Comparison of ENCODE assay signal across 8 cellular contexts in the genomic region with DNA sequence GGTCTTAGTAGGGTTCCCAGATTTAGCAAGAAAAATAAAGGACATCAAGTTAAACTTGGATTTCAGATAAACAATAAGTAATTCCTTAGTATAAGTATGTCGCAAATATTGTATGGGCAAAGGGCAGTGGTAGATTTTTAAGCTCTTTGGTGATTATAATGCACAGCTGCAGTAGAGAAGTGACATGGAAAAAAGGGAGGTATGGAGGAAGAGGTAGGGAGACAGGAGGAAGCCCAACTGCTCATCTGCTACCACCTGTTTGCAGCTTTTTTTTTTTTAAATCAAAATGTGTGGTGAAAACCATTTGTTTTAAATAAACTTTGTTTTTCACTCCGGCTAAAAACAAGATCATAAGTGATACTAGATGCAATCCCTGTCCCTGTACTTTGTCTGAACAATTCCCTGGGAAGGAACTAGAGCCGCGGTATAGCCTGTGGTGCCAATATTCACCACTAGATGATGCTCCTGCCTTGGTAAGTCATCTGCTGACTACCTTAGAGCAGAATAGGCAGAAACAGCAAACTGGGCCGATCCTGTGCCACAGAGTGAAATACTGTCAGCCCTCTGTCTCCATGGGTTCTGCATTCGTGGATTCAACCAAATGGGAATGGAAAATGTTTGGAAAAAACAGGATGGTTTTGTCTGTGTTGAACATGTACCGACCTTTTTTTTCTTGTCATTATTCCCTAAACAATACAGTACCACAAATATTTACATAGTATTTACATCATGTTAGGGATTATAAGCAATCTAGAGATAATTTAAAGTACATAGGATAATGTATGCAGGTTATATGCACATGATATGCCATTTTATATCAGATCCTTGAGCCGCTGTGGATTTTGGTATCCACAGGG.
DNase-seq lines count a peak whose midpoint lies in the region; ATAC-seq and TF ChIP-seq lines count a peak whose summit lies in the region.

No MANE protein-coding gene starts in this region.

- H3K79me2 ChIP-seq in OCI-LY3 (ENCODE audit: low read length): no peaks in the 10 kb centered on the region

- H3K27me3 Mint-ChIP-seq in natural killer cell treated with Interleukin-12 subunit alpha and Interleukin-12 subunit beta and Interleukin-15 and Interleukin-18, amount 100 ng/mL, for 72 hours: peaks cover 22 to 24% of the 10 kb centered on the region in 2 donors

- H3K9me3 Mint-ChIP-seq in natural killer cell treated with Interleukin-12 subunit alpha and Interleukin-12 subunit beta and Interleukin-15 and Interleukin-18, amount 100 ng/mL, for 72 hours: no peaks in the 10 kb centered on the region

- no peaks in the 10 kb centered on the region for H4K20me1 ChIP-seq in OCI-LY3 (ENCODE audit: insufficient read depth, low read length)

- peak; percentile 68 for DNase-seq in DMS153 treated with DMSO at 0.1 percent for 48 hours (lab: John Stamatoyannopoulos, UW; ENCODE audit: unreplicated experiment)
- peak; percentile 66 for DNase-seq in activated CD8-positive, alpha-beta memory T cell treated with anti-CD3 and anti-CD28 coated beads, Interleukin-2, amount 50 U/mL, for 48 hours
- DNase-seq in natural killer cell treated with Interleukin-12 subunit alpha and Interleukin-12 subunit beta and Interleukin-15 and Interleukin-18, amount 100 ng/mL, for 72 hours (ENCODE audit: low spot score): peak; percentile 64
- peak; percentile 63 for DNase-seq in stimulated activated naive CD8-positive, alpha-beta T cell treated with anti-CD3 and anti-CD28 coated beads, Interleukin-15, Interleukin-2, amounts not matched to agents 100 U/mL and 50 U/mL, for 24 hours

- TF ChIP-seq CTCF in OCI-LY3 (IDR thresholded peaks at IDR 0.05; ENCODE audit: low read depth, low read length): peak; percentile 95

- H3K4me3 Mint-ChIP-seq in natural killer cell treated with Interleukin-12 subunit alpha and Interleukin-12 subunit beta and Interleukin-15 and Interleukin-18, amount 100 ng/mL, for 72 hours: no peak overlapping the region

- no peaks in the 10 kb centered on the region for H3K4me1 Mint-ChIP-seq in natural killer cell treated with Interleukin-12 subunit alpha and Interleukin-12 subunit beta and Interleukin-15 and Interleukin-18, amount 100 ng/mL, for 72 hours (ENCODE audit: low read depth in 2 of 2)

- no peak overlapping the region for H3K4me3 ChIP-seq in HUES48 (ENCODE audit: low read depth, low read length)
- no peak overlapping the region for H3K4me3 ChIP-seq in OCI-LY3 (ENCODE audit: low read length)

- H3K36me3 ChIP-seq in HUES48 (ENCODE audit: control insufficient read depth, insufficient read depth, low read length) (no peaks in the 10 kb centered on the region), OCI-LY3 (replicated peaks; ENCODE audit: low read depth, low read length) (no peaks in the 10 kb centered on the region)

- H3K27me3 ChIP-seq in HUES48 (ENCODE audit: control insufficient read depth, insufficient read depth, low read length): no peaks in the 10 kb centered on the region
- H3K27me3 ChIP-seq in OCI-LY3 (ENCODE audit: low read depth, low read length): no peaks in the 10 kb centered on the region

- H3K27ac Mint-ChIP-seq in natural killer cell treated with Interleukin-12 subunit alpha and Interleukin-12 subunit beta and Interleukin-15 and Interleukin-18, amount 100 ng/mL, for 72 hours: no peak overlapping the region

- ATAC-seq in GM21515 (IDR thresholded peaks at IDR 0.05; ENCODE audit: unreplicated experiment) (peak; percentile 98), esophagus mucosa (peak; percentile 97)
- peak; percentile 79 to 82 for ATAC-seq in natural killer cell treated with Interleukin-12 subunit alpha and Interleukin-12 subunit beta and Interleukin-15 and Interleukin-18, amount 100 ng/mL, for 72 hours
- ATAC-seq in stimulated activated naive CD8-positive, alpha-beta T cell treated with anti-CD3 and anti-CD28 coated beads, Interleukin-15, Interleukin-2, amounts not matched to agents 100 U/mL and 50 U/mL, for 24 hours: peak; percentile 92

- H3K4me2 ChIP-seq in OCI-LY3 (ENCODE audit: low read length): peak overlapping the region; percentile 13; the same call in 1 of the 2 replicates

- no peaks in the 10 kb centered on the region for H3K9me3 ChIP-seq in HUES48 (ENCODE audit: control insufficient read depth, insufficient read depth, low read length)
- no peaks in the 10 kb centered on the region for H3K9me3 ChIP-seq in OCI-LY3 (ENCODE audit: insufficient read depth, low read length)

- H2AFZ ChIP-seq in OCI-LY3 (ENCODE audit: low read depth, low read length): 0 out of 2 replicates have a peak overlapping the region, but pooled peaks have one; percentile 23

- H3K36me3 Mint-ChIP-seq in natural killer cell treated with Interleukin-12 subunit alpha and Interleukin-12 subunit beta and Interleukin-15 and Interleukin-18, amount 100 ng/mL, for 72 hours: no peaks in the 10 kb centered on the region

- peak overlapping the region; percentile 12 for H3K27ac ChIP-seq in HUES48 (ENCODE audit: low read depth, low read length)
- no peak overlapping the region for H3K27ac ChIP-seq in OCI-LY3 (ENCODE audit: low read length)

- no peak overlapping the region for H3K9ac ChIP-seq in HUES48 (ENCODE audit: low read depth, low read length)
- no peak overlapping the region for H3K9ac ChIP-seq in OCI-LY3 (ENCODE audit: low read length)

- H3K4me1 ChIP-seq in HUES48 (ENCODE audit: control insufficient read depth, insufficient read depth, low read length) (0 out of 2 replicates have a peak, but pooled peaks cover 6% of the 10 kb centered on the region), OCI-LY3 (ENCODE audit: low read length) (no peaks in the 10 kb centered on the region)
